ENCODE assay signal across 15 cellular contexts in the genomic region with DNA sequence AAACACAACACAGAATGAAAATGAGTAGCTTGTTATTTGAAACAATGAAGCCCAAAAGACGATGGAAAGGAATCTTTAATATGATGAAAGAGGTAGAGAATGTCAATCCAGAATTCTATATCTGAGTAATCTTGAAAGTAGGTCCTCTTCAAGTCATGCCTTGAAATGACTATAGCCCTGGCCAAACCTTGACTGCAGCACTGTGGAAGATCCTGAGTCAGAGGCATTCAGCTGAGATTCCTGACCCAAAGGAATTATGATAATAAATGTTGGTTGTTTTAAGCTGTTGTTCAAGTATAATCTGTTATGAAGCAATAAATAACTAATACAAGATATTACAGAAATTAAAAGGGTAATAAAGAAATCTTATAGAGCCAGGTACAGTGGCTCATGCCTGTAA.
DNase-seq lines count a peak whose midpoint lies in the region; FAIRE-seq and TF ChIP-seq lines count a peak whose summit lies in the region.
"Had no signal": no experiment of that assay in that cellular context is flagged by ENCODE, and none has a peak within 500 bp of the region (broad histone marks: within the 10 kb centered on the region; RNA-seq: fewer than 3 reads in every experiment).

No MANE protein-coding gene starts in this region.

- no peak for TF ChIP-seq CTCF in mammary epithelial cell (conservative IDR thresholded peaks at IDR 0.05 in 1 of 2, IDR thresholded peaks at IDR 0.05 in 1 of 2; ENCODE audit: extremely low read depth in 1 of 2, insufficient read depth in 1 of 2, low read depth in 1 of 2, low read length in 2 of 2)
- no peak for TF ChIP-seq CTCF in MCF 10A (IDR thresholded peaks at IDR 0.05; ENCODE audit: unreplicated experiment)
- TF ChIP-seq CTCF in fibroblast of lung (conservative IDR thresholded peaks at IDR 0.05 in 1 of 2, IDR thresholded peaks at IDR 0.05 in 1 of 2; ENCODE audit: low read depth in 1 of 2, low read length in 2 of 2), result no peak
- no peak for TF ChIP-seq CTCF in vagina (IDR thresholded peaks at IDR 0.05)

- H3K9ac ChIP-seq in mammary epithelial cell (ENCODE audit: insufficient read depth, low read length) (no peak overlapping the region), fibroblast of lung (ENCODE audit: insufficient read depth, low read length) (no peak overlapping the region)
- H3K9ac ChIP-seq: BLaER1 had no signal

- dilution Hi-C loops in mammary epithelial cell (cut with HindIII; ENCODE audit: low sequenced_read_pairs), result no loop called here

- H3K36me3 ChIP-seq in mammary epithelial cell (ENCODE audit: insufficient read depth, low read length) (peaks cover 31% of the 10 kb centered on the region), fibroblast of lung (ENCODE audit: control insufficient read depth, insufficient read depth, low read length) (peaks cover 3% of the 10 kb centered on the region), vagina (peaks cover 0 to 30% of the 10 kb centered on the region in 2 donors)
- H3K36me3 ChIP-seq: BLaER1 had no signal

- peaks cover 87% of the 10 kb centered on the region for H3K36me3 Mint-ChIP-seq in MCF 10A (ENCODE audit: insufficient read depth, unreplicated experiment)

- POLR2A ChIA-PET in MCF 10A (lab: Yijun Ruan, JAX), result interaction anchor here (0.6 to 1.2 kb wide), 3 partner anchors 29 to 949 kb away, joined by 3 to 4 read pairs (median 3); no protein-coding TSS in a partner anchor

- no peaks in the 10 kb centered on the region for H4K20me1 ChIP-seq in mammary epithelial cell (ENCODE audit: insufficient read depth, low read length)
- H4K20me1 ChIP-seq in fibroblast of lung (ENCODE audit: control insufficient read depth, extremely low read depth, insufficient read depth, low read length), result no peaks in the 10 kb centered on the region
- H4K20me1 ChIP-seq: BLaER1 had no signal

- no peaks in the 10 kb centered on the region for H3K4me1 Mint-ChIP-seq in MCF 10A (ENCODE audit: insufficient read depth, unreplicated experiment)
- H3K4me1 Mint-ChIP-seq: WTC11 had no signal

- DNase-seq in mammary epithelial cell (peak; percentile 12), MCF 10A (ENCODE audit: unreplicated experiment) (no peak), RPMI7951 (ENCODE audit: low read depth) (peak; percentile 3), fibroblast of lung (ENCODE audit: low read depth in 2 of 2) (peak; percentile 14 to 69), urothelium cell line (ENCODE audit: low spot score) (peak; percentile 0), vagina (ENCODE audit: extremely low spot score in 2 of 2) (no peak), OCI-M1 (lab: John Stamatoyannopoulos, UW) (no peak), HK-2 (ENCODE audit: unreplicated experiment) (no peak)
- DNase-seq: dorsolateral prefrontal cortex, Kasumi-1, NCI-H187, NCI-H526 had no signal

- H3K4me2 ChIP-seq in mammary epithelial cell (ENCODE audit: insufficient read depth, low read depth, low read length) (no peak overlapping the region), fibroblast of lung (ENCODE audit: extremely low read depth, insufficient read depth, low read length) (no peak overlapping the region)
- H3K4me2 ChIP-seq: BLaER1 had no signal

- 68% methylated on average over 1 of the region's 1 CpG for WGBS in mammary epithelial cell (ENCODE audit: low coverage, missing lambda C conversion rate)

- no TSS peak for BruUV-seq in mammary epithelial cell (replicated peaks; lab: Mats Ljungman, UMichigan)
- BruUV-seq in MCF 10A (replicated peaks; lab: Mats Ljungman, UMichigan), result no TSS peak

- H3K27me3 ChIP-seq in mammary epithelial cell (ENCODE audit: insufficient read depth, low read length) (no peaks in the 10 kb centered on the region), fibroblast of lung (ENCODE audit: control insufficient read depth, insufficient read depth, low read length) (no peaks in the 10 kb centered on the region), vagina (no peaks in the 10 kb centered on the region)
- H3K27me3 ChIP-seq: BLaER1, dorsolateral prefrontal cortex had no signal

- no peaks in the 10 kb centered on the region for H3K9me3 Mint-ChIP-seq in MCF 10A (ENCODE audit: unreplicated experiment)
- H3K9me3 Mint-ChIP-seq: stimulated activated naive CD8-positive, alpha-beta T cell treated with anti-CD3 and anti-CD28 coated beads, Interleukin-15, Interleukin-2, amounts not matched to agents 100 ng/mL and 50 ng/mL, for 24 hours; WTC11 had no signal

- H3K4me3 Mint-ChIP-seq in MCF 10A (ENCODE audit: unreplicated experiment), result no peak overlapping the region
- H3K4me3 Mint-ChIP-seq: stimulated activated naive CD8-positive, alpha-beta T cell treated with anti-CD3 and anti-CD28 coated beads, Interleukin-15, Interleukin-2, amounts not matched to agents 100 ng/mL and 50 ng/mL, for 24 hours; WTC11 had no signal

- in situ Hi-C loops in mammary epithelial cell (cut with MboI; ENCODE audit: low sequenced_read_pairs in 2 of 2), result no loop called here

- intact Hi-C loops in mammary epithelial cell (cut with micrococcal nuclease) (no loop called here), MCF 10A (cut with micrococcal nuclease) (no loop called here), vagina (cut with DNase I) (no loop called here)

- H3K9me3 ChIP-seq in mammary epithelial cell (replicated peaks; ENCODE audit: insufficient read depth, low read length) (no peaks in the 10 kb centered on the region), fibroblast of lung (ENCODE audit: control insufficient read depth, insufficient read depth, low read depth, low read length) (no peaks in the 10 kb centered on the region), vagina (no peaks in the 10 kb centered on the region)
- H3K9me3 ChIP-seq: BLaER1 had no signal

- no peak overlapping the region for H3K27ac Mint-ChIP-seq in MCF 10A (ENCODE audit: low read depth, unreplicated experiment)
- H3K27ac Mint-ChIP-seq: stimulated activated naive CD8-positive, alpha-beta T cell treated with anti-CD3 and anti-CD28 coated beads, Interleukin-15, Interleukin-2, amounts not matched to agents 100 ng/mL and 50 ng/mL, for 24 hours; WTC11 had no signal

- H3K4me1 ChIP-seq in mammary epithelial cell (ENCODE audit: insufficient read depth, low read length) (no peaks in the 10 kb centered on the region), fibroblast of lung (ENCODE audit: control insufficient read depth, extremely low read depth, insufficient read depth, low read length) (no peaks in the 10 kb centered on the region), vagina (peaks cover 9% of the 10 kb centered on the region)
- H3K4me1 ChIP-seq: BLaER1 had no signal

- no peak for FAIRE-seq in urothelium cell line (lab: Jason Lieb, UNC)

- no peaks in the 10 kb centered on the region for H3K27me3 Mint-ChIP-seq in MCF 10A (ENCODE audit: insufficient read depth, unreplicated experiment)
- H3K27me3 Mint-ChIP-seq: stimulated activated naive CD8-positive, alpha-beta T cell treated with anti-CD3 and anti-CD28 coated beads, Interleukin-15, Interleukin-2, amounts not matched to agents 100 ng/mL and 50 ng/mL, for 24 hours had no signal

- H3K4me3 ChIP-seq in mammary epithelial cell (replicated peaks in 1 of 3; ENCODE audit: insufficient read depth in 1 of 3, low read depth in 2 of 3, low read length in 3 of 3), result no peak overlapping the region
- no peak overlapping the region for H3K4me3 ChIP-seq in fibroblast of lung (replicated peaks in 1 of 4; ENCODE audit: control extremely low read depth in 1 of 4, insufficient read depth in 1 of 4, low read depth in 3 of 4, low read length in 4 of 4)
- H3K4me3 ChIP-seq in vagina, result no peak overlapping the region
- H3K4me3 ChIP-seq: BLaER1, dorsolateral prefrontal cortex had no signal

- CTCF ChIA-PET in mammary epithelial cell (lab: Charles Lee; ENCODE audit: low non-redundant PET) (interaction anchor here (0.6 kb wide), 1 partner anchor 214 kb away, joined by 3 read pairs; no protein-coding TSS in a partner anchor), MCF 10A (lab: Yijun Ruan, JAX) (no interaction called here)

- H3K27ac ChIP-seq in mammary epithelial cell (ENCODE audit: insufficient read depth, low read depth, low read length) (no peak overlapping the region), fibroblast of lung (ENCODE audit: insufficient read depth, low read length) (no peak overlapping the region), vagina (no peak overlapping the region)
- H3K27ac ChIP-seq: BLaER1, dorsolateral prefrontal cortex had no signal

- no peak overlapping the region for H2AFZ ChIP-seq in mammary epithelial cell (ENCODE audit: low read depth, low read length)
- H2AFZ ChIP-seq in fibroblast of lung (ENCODE audit: low read length), result no peak overlapping the region

- TF ChIP-seq POLR2A in vagina (IDR thresholded peaks at IDR 0.05), result no peak

- H3K79me2 ChIP-seq in mammary epithelial cell (ENCODE audit: insufficient read depth, low read length), result no peaks in the 10 kb centered on the region
- H3K79me2 ChIP-seq in fibroblast of lung (ENCODE audit: control insufficient read depth, insufficient read depth, low read length), result no peaks in the 10 kb centered on the region

Comparison
In these comparisons a context has a peak if more than half of its experiments do, and no peak if none do; other contexts are left out.
1. DNase-seq: peak in mammary epithelial cell (single experiment), RPMI7951 (single experiment), fibroblast of lung (2 of 2) and urothelium cell line (single experiment); none in MCF 10A (single experiment), vagina (0 of 2), OCI-M1 (single experiment) and HK-2 (single experiment).